ENCODE assay signal across 3 cellular contexts in genomic region chr7:101002333-101002732, GRCh38. TPM values are rescaled to one million over a fixed set of nuclear protein-coding genes. Genes with fewer than 3 reads are reported as not detected.
"Had no signal": no experiment of that assay in that cellular context is flagged by ENCODE, and none has a peak within 500 bp of the region (broad histone marks: within the 10 kb centered on the region; RNA-seq: fewer than 3 reads in every experiment).

No MANE protein-coding gene starts in this region.

RNA-seq across cellular contexts. Expression of gene MUC17, which starts 17.5 kb away (rescaled TPM):
- total RNA-seq: LHCN-M2, M059J, MCF 10A had no signal

RNA-seq across cellular contexts. Expression of gene MUC12, which starts 33.0 kb away (rescaled TPM):
- total RNA-seq: MCF 10A had no signal

RNA-seq across cellular contexts. Expression of gene MUC3A, which starts 53.0 kb away (rescaled TPM):
- total RNA-seq: LHCN-M2, M059J, MCF 10A had no signal
